Comparison of ENCODE assay signal across 11 cellular contexts in the genomic region with DNA sequence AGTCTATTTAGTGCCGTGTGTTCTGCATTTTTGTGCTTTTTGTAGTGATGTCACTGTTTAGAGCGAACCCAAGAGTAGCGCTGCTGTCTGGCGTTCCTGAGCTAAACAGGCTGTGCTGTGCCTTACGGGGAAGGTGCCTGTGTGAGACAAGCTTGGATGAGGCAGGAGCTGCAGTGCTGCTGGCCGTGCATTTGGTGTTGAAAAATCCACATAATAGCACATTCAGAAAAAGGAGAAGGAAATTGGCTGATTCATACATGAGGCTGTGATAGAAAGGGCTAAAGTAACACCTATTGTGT. TPM values are rescaled to one million over a fixed set of nuclear protein-coding genes. Genes with fewer than 3 reads are reported as not detected.
"Had no signal": no experiment of that assay in that cellular context is flagged by ENCODE, and none has a peak within 500 bp of the region (broad histone marks: within the 10 kb centered on the region; RNA-seq: fewer than 3 reads in every experiment).

No MANE protein-coding gene starts in this region.

RNA-seq across cellular contexts. Expression of a gene that starts 50.2 kb away (rescaled TPM):
- total RNA-seq: activated B cell treated with CpG ODN at 0.5 μM for 24 hours; activated CD4-positive, alpha-beta T cell treated with anti-CD3 and anti-CD28 coated beads, Interleukin-2, amount 10 ng/mL, durations not matched to agents 24 days and 14 days; activated CD8-positive, alpha-beta memory T cell treated with anti-CD3 and anti-CD28 coated beads for 36 hours; activated CD8-positive, alpha-beta T cell treated with anti-CD3 and anti-CD28 coated beads for 36 hours; activated naive CD4-positive, alpha-beta T cell treated with anti-CD3 and anti-CD28 coated beads for 36 hours; activated naive CD4-positive, alpha-beta T cell treated with anti-CD3 and anti-CD28 coated beads, Interleukin-2, amount 50 U/mL, for 72 hours; activated naive CD8-positive, alpha-beta T cell treated with anti-CD3 and anti-CD28 coated beads for 36 hours; activated T-cell treated with anti-CD3 and anti-CD28 coated beads, Interleukin-2, amount 50 U/mL, for 72 hours; activated T-helper 1 cell treated with anti-CD3 and anti-CD28 coated beads, Interleukin-12 subunit alpha, Interleukin-12 subunit beta, Interleukin-2, Interleukin-4 antibody, amounts not matched to agents 30 ng/mL and 10 ng/mL and 1 ng/mL, durations not matched to agents 14 hours and 24 hours and 36 hours; activated T-helper 17 cell treated with anti-CD3 and anti-CD28 coated beads, Interleukin-2, amount 50 U/mL, for 72 hours; astrocyte had no signal
